Comparison of ENCODE assay signal across 8 cellular contexts in genomic region chr5:95022967-95023695, GRCh38.
DNase-seq lines count a peak whose midpoint lies in the region; ATAC-seq and TF ChIP-seq lines count a peak whose summit lies in the region.

No MANE protein-coding gene starts in this region.

- in situ Hi-C loops in GM13977 (cut with MboI; ENCODE audit: low pct_unique_long_range_greater_than_20kb, low sequenced_read_pairs, unreplicated experiment): no loop called here

- H3K4me1 ChIP-seq in right cardiac atrium (ENCODE audit: control insufficient read depth, insufficient read depth, low read length): no peaks in the 10 kb centered on the region

- no peaks in the 10 kb centered on the region for H3K9me3 ChIP-seq in right cardiac atrium (ENCODE audit: control insufficient read depth, low read length)

- WGBS in right cardiac atrium: 83% methylated on average over 5 of the region's 5 CpGs

- DNase-seq in fibroblast of villous mesenchyme (ENCODE audit: low read depth) (peak; percentile 12), GM13977 (ENCODE audit: low spot score) (no peak), right cardiac atrium (no peak), amniotic stem cell (lab: John Stamatoyannopoulos, UW) (no peak), HT-29 (ENCODE audit: low spot score) (no peak)

- ATAC-seq in GM18519 (IDR thresholded peaks at IDR 0.05; ENCODE audit: low FRiP score, unreplicated experiment) (peak; percentile 67), GM21737 (IDR thresholded peaks at IDR 0.05; ENCODE audit: unreplicated experiment) (peak; percentile 66), HG03571 (IDR thresholded peaks at IDR 0.05; ENCODE audit: unreplicated experiment) (peak; percentile 78), right cardiac atrium (no peak)

- intact Hi-C loops in right cardiac atrium (cut with DNase I): no loop called here

- no peak overlapping the region for H3K4me3 ChIP-seq in fibroblast of villous mesenchyme (ENCODE audit: low read depth, low read length)
- H3K4me3 ChIP-seq in right cardiac atrium (ENCODE audit: low read length): no peak overlapping the region

- H3K27ac ChIP-seq in right cardiac atrium (ENCODE audit: low read length): no peak overlapping the region

- H3K27me3 ChIP-seq in right cardiac atrium (ENCODE audit: control insufficient read depth, insufficient read depth): no peaks in the 10 kb centered on the region

- TF ChIP-seq CTCF in fibroblast of villous mesenchyme (IDR thresholded peaks at IDR 0.05; ENCODE audit: insufficient read depth, low read depth, low read length): no peak
- TF ChIP-seq CTCF in GM13977 (IDR thresholded peaks at IDR 0.05; ENCODE audit: extremely low read depth, insufficient read depth, missing control alignments): no peak

Comparison
In these comparisons a context has a peak if more than half of its experiments do, and no peak if none do; other contexts are left out.
1. ATAC-seq: peak in GM18519 (single experiment), GM21737 (single experiment) and HG03571 (single experiment); none in right cardiac atrium (0 of 2).